Comparison of ENCODE assay signal across 9 cellular contexts in the genomic region with DNA sequence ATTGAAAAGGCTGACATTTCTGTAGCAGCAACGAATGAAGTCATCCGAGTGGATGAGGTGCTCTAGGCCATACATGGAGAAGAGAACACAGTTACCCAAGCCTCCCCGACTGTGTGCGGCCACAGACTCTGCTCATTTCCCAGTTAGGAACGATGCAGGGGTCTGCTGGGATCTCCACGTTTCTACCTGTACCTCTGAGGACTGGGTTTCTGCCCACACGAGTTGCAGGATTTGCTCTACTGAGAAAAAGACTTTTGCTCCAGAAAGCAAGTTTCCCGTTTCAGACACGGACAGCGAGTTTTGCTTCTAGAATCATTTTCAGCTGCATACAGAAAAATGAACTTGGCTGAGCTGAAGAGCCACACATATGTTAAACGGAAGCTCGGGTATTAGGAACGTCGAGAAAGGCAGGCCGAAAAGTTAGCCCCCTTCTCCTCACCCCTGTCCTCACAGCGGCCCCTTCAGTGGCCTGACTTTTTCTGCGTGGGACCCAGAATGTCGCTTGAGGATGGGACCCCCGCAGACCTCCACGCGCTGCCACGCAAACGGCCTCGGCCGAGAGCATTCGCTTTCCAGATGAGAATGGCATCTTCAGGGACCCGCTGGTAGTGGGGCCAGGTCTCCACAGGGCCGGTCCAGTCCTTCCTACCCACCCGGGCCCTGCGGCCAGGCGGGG. TPM values are rescaled to one million over a fixed set of nuclear protein-coding genes. Genes with fewer than 3 reads are reported as not detected.
A peak's percentile ranks its signal among the peaks of the same experiment; 100 is the strongest.
DNase-seq lines count a peak whose midpoint lies in the region; ATAC-seq, FAIRE-seq and TF ChIP-seq lines count a peak whose summit lies in the region.
"Had no signal": no experiment of that assay in that cellular context is flagged by ENCODE, and none has a peak within 500 bp of the region (broad histone marks: within the 10 kb centered on the region; RNA-seq: fewer than 3 reads in every experiment).

No MANE protein-coding gene starts in this region.

- no peaks in the 10 kb centered on the region for H3K9me2 ChIP-seq in hepatocyte (replicated peaks; ENCODE audit: insufficient read depth)

- peaks cover 69% of the 10 kb centered on the region for H3K27me3 Mint-ChIP-seq in activated CD4-positive, alpha-beta T cell treated with anti-CD3 and anti-CD28 coated beads for 36 hours
- H3K27me3 Mint-ChIP-seq in activated naive CD8-positive, alpha-beta T cell = peaks cover 45% of the 10 kb centered on the region
- H3K27me3 Mint-ChIP-seq in activated CD8-positive, alpha-beta memory T cell treated with anti-CD3 and anti-CD28 coated beads, Interleukin-2, amount 10 ng/mL, durations not matched to agents 7 days and 5 days = peaks cover 84% of the 10 kb centered on the region

- POLR2A ChIA-PET in activated CD4-positive, alpha-beta T cell treated with anti-CD3 and anti-CD28 coated beads for 36 hours (lab: Charles Lee) = no interaction called here

- TF ChIP-seq CTCF in hepatocyte (IDR thresholded peaks at IDR 0.05; ENCODE audit: poor library complexity) (no peak), D721Med (IDR thresholded peaks at IDR 0.05; ENCODE audit: insufficient read depth, missing control alignments) (no peak)

- H3K27ac Mint-ChIP-seq in activated CD4-positive, alpha-beta T cell treated with anti-CD3 and anti-CD28 coated beads for 36 hours = no peak overlapping the region
- H3K27ac Mint-ChIP-seq in activated naive CD8-positive, alpha-beta T cell = no peak overlapping the region
- no peak overlapping the region for H3K27ac Mint-ChIP-seq in activated CD8-positive, alpha-beta memory T cell treated with anti-CD3 and anti-CD28 coated beads, Interleukin-2, amount 10 ng/mL, durations not matched to agents 7 days and 5 days

- peak overlapping the region; percentile 39 for H3K4me3 Mint-ChIP-seq in activated CD4-positive, alpha-beta T cell treated with anti-CD3 and anti-CD28 coated beads for 36 hours
- H3K4me3 Mint-ChIP-seq in activated naive CD8-positive, alpha-beta T cell = peak overlapping the region; percentile 68
- no peak overlapping the region for H3K4me3 Mint-ChIP-seq in activated CD8-positive, alpha-beta memory T cell treated with anti-CD3 and anti-CD28 coated beads, Interleukin-2, amount 10 ng/mL, durations not matched to agents 7 days and 5 days

- H3K36me3 Mint-ChIP-seq in activated CD4-positive, alpha-beta T cell treated with anti-CD3 and anti-CD28 coated beads for 36 hours (ENCODE audit: low read depth) = no peaks in the 10 kb centered on the region
- peaks cover 2% of the 10 kb centered on the region for H3K36me3 Mint-ChIP-seq in activated naive CD8-positive, alpha-beta T cell
- peaks cover 2% of the 10 kb centered on the region for H3K36me3 Mint-ChIP-seq in activated CD8-positive, alpha-beta memory T cell treated with anti-CD3 and anti-CD28 coated beads, Interleukin-2, amount 10 ng/mL, durations not matched to agents 7 days and 5 days

- CTCF ChIA-PET in activated CD4-positive, alpha-beta T cell treated with anti-CD3 and anti-CD28 coated beads for 36 hours (lab: Charles Lee) = no interaction called here
- CTCF ChIA-PET in activated CD8-positive, alpha-beta memory T cell treated with anti-CD3 and anti-CD28 coated beads, Interleukin-2, amount 10 ng/mL, durations not matched to agents 7 days and 5 days (lab: Charles Lee) = interaction anchor here (0.8 kb wide), 1 partner anchor 9 kb away, joined by 3 read pairs; no protein-coding TSS in a partner anchor

- H3K27ac ChIP-seq in hepatocyte = peak overlapping the region; percentile 93
- peak overlapping the region; percentile 70 for H3K27ac ChIP-seq in skeletal muscle tissue (ENCODE audit: low read depth, low read length)

- H3K4me1 Mint-ChIP-seq in activated CD4-positive, alpha-beta T cell treated with anti-CD3 and anti-CD28 coated beads for 36 hours = peaks cover 42% of the 10 kb centered on the region
- peaks cover 21% of the 10 kb centered on the region for H3K4me1 Mint-ChIP-seq in activated naive CD8-positive, alpha-beta T cell (ENCODE audit: low read depth)
- peaks cover 43% of the 10 kb centered on the region for H3K4me1 Mint-ChIP-seq in activated CD8-positive, alpha-beta memory T cell treated with anti-CD3 and anti-CD28 coated beads, Interleukin-2, amount 10 ng/mL, durations not matched to agents 7 days and 5 days

- H3K9me3 Mint-ChIP-seq in activated CD4-positive, alpha-beta T cell treated with anti-CD3 and anti-CD28 coated beads for 36 hours (ENCODE audit: low read depth) = no peaks in the 10 kb centered on the region
- H3K9me3 Mint-ChIP-seq in activated naive CD8-positive, alpha-beta T cell (ENCODE audit: low read depth) = no peaks in the 10 kb centered on the region
- no peaks in the 10 kb centered on the region for H3K9me3 Mint-ChIP-seq in activated CD8-positive, alpha-beta memory T cell treated with anti-CD3 and anti-CD28 coated beads, Interleukin-2, amount 10 ng/mL, durations not matched to agents 7 days and 5 days (ENCODE audit: low read depth)

- intact Hi-C loops in activated CD4-positive, alpha-beta T cell treated with anti-CD3 and anti-CD28 coated beads for 36 hours (cut with DNase I, micrococcal nuclease) = loop anchor here in 1 of 2 experiments (2.0 to 10.0 kb wide), 3 partner anchors 93 to 373 kb away; a partner anchor contains a TSS

- H3K4me2 ChIP-seq in hepatocyte = peak overlapping the region; percentile 95

- H3K9me3 ChIP-seq in hepatocyte (ENCODE audit: low read depth) (no peaks in the 10 kb centered on the region), skeletal muscle tissue (ENCODE audit: control insufficient read depth in 3 of 3, low read length in 3 of 3) (no peaks in the 10 kb centered on the region)

- no peak for ATAC-seq in activated CD4-positive, alpha-beta T cell treated with anti-CD3 and anti-CD28 coated beads for 36 hours
- no peak for ATAC-seq in activated CD8-positive, alpha-beta memory T cell treated with anti-CD3 and anti-CD28 coated beads, Interleukin-2, amount 10 ng/mL, durations not matched to agents 7 days and 5 days

- H3K36me3 ChIP-seq in hepatocyte (replicated peaks; ENCODE audit: insufficient read depth, low read depth) = no peaks in the 10 kb centered on the region
- no peaks in the 10 kb centered on the region for H3K36me3 ChIP-seq in skeletal muscle tissue (ENCODE audit: control insufficient read depth in 3 of 3, insufficient read depth in 3 of 3, low read length in 3 of 3)

- H3K9ac ChIP-seq in skeletal muscle tissue (ENCODE audit: low read depth in 1 of 3, low read length in 3 of 3) = peak overlapping the region; percentile 36 to 69 (median 56)

- H2AFZ ChIP-seq in hepatocyte = peak overlapping the region; percentile 92

- H3K79me2 ChIP-seq in hepatocyte = peaks cover 27% of the 10 kb centered on the region

- H3K27me3 ChIP-seq in hepatocyte = peaks cover 13% of the 10 kb centered on the region
- peaks cover 7 to 28% (median 24%) of the 10 kb centered on the region in 3 donors for H3K27me3 ChIP-seq in skeletal muscle tissue (ENCODE audit: control insufficient read depth in 3 of 3, insufficient read depth in 3 of 3, low read length in 3 of 3)

- H3K4me1 ChIP-seq in hepatocyte (ENCODE audit: insufficient read depth) (peaks cover 21% of the 10 kb centered on the region), skeletal muscle tissue (ENCODE audit: control insufficient read depth in 3 of 3, insufficient read depth in 3 of 3, low read length in 3 of 3) (peaks cover 16 to 17% (median 17%) of the 10 kb centered on the region in 3 donors)

- H3K4me3 ChIP-seq in hepatocyte (peak overlapping the region; percentile 20), skeletal muscle tissue (ENCODE audit: low read length in 3 of 3) (peak overlapping the region; percentile 64 to 75 (median 67))

- no peak for FAIRE-seq in D721Med (lab: Jason Lieb, UNC)

- H4K20me1 ChIP-seq in hepatocyte (ENCODE audit: insufficient read depth, poor library complexity, severe bottlenecking) = no peaks in the 10 kb centered on the region

- 24% methylated on average over 31 of the region's 31 CpGs for WGBS in hepatocyte (ENCODE audit: low lambda C conversion rate, missing lambda C conversion rate)

- no peak for DNase-seq in activated CD4-positive, alpha-beta T cell treated with anti-CD3 and anti-CD28 coated beads for 36 hours
- no peak for DNase-seq in activated CD4-positive, alpha-beta T cell treated with anti-CD3 and anti-CD28 coated beads for 48 hours
- DNase-seq in hepatocyte (ENCODE audit: low spot score) (no peak), SKM-1 treated with dmso at 0.1 percent for 144 hours (lab: John Stamatoyannopoulos, UW; ENCODE audit: unreplicated experiment) (no peak), D721Med (ENCODE audit: insufficient read length, low spot score) (no peak)
- no peak for DNase-seq in activated CD8-positive, alpha-beta memory T cell treated with anti-CD3 and anti-CD28 coated beads, Interleukin-2, amount 10 ng/mL, durations not matched to agents 7 days and 5 days
- DNase-seq: DND-41 had no signal

RNA-seq across cellular contexts. Expression of a gene that starts 0.6 kb away (rescaled TPM):
- 1 to 10 TPM in 1 of 2 experiments, under 1 TPM in 1; 0.48 to 1.8 TPM for total RNA-seq in activated CD4-positive, alpha-beta T cell treated with anti-CD3 and anti-CD28 coated beads for 36 hours
- 21.0 and 26.0 TPM in 2 replicates for total RNA-seq in hepatocyte
- polyA plus RNA-seq in hepatocyte = 81.8 and 120 TPM in 2 replicates
- 16.7 TPM for total RNA-seq in skeletal muscle tissue
- not detected for total RNA-seq in activated CD8-positive, alpha-beta memory T cell treated with anti-CD3 and anti-CD28 coated beads, Interleukin-2, amount 10 ng/mL, durations not matched to agents 7 days and 5 days
